In the genomic region with DNA sequence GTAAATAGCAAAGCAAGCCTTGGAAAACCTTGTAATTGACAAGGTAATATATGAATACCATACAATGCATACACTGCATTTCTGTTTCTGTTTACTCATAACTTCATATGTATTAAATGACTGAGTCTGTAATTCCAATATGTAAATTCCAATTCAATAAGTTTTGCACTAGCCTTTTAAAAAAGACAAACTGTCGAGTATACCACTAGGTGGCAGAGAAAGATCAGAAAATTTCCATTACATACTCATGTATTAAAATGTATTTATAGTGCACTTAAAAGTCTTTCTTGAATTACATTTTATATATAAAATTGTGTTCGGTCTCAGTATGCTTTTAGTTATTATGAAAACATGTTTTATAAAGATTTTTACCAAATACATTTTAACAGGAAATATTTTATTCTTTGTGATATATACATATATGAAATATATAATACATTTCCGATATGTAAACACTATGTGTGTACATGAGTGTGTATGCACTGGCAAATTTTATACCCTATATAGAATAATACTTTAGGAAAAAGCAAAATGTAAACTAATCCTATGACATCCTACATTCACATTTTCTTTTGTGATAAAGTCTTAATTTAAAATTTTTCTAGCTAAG, we compare ENCODE assay signal across 8 cellular contexts.
DNase-seq lines count a peak whose midpoint lies in the region; ATAC-seq and TF ChIP-seq lines count a peak whose summit lies in the region.

No MANE protein-coding gene starts in this region.

- H3K27me3 Mint-ChIP-seq in nephron progenitor cell (ENCODE audit: low read depth, poor library complexity): no peaks in the 10 kb centered on the region

- H3K36me3 ChIP-seq in brain microvascular endothelial cell (replicated peaks): no peaks in the 10 kb centered on the region

- in situ Hi-C loops in brain microvascular endothelial cell (cut with HindIII; ENCODE audit: low pct_ligation_motif_present, low sequenced_read_pairs): no loop called here

- peak; percentile 45 for DNase-seq in NCI-H510A treated with DMSO at 0.1 percent for 48 hours (lab: John Stamatoyannopoulos, UW)
- DNase-seq in NCI-H510A (lab: John Stamatoyannopoulos, UW): no peak
- DNase-seq in NCI-H2107 (lab: John Stamatoyannopoulos, UW): peak; percentile 13
- no peak for DNase-seq in brain microvascular endothelial cell
- no peak for DNase-seq in nephron progenitor cell
- DNase-seq in activated CD8-positive, alpha-beta memory T cell treated with anti-CD3 and anti-CD28 coated beads for 24 hours: no peak
- no peak for DNase-seq in islet precursor cell

- H3K4me1 Mint-ChIP-seq in nephron progenitor cell: no peaks in the 10 kb centered on the region

- H3K27me3 ChIP-seq in brain microvascular endothelial cell (replicated peaks): no peaks in the 10 kb centered on the region

- peak; percentile 16 for TF ChIP-seq CTCF in brain microvascular endothelial cell (IDR thresholded peaks at IDR 0.05; ENCODE audit: low read depth, low read length, missing control alignments)
- peak; percentile 49 for TF ChIP-seq CTCF in nephron progenitor cell (IDR thresholded peaks at IDR 0.05)

- no peak overlapping the region for H3K4me3 Mint-ChIP-seq in nephron progenitor cell

- no peaks in the 10 kb centered on the region for H3K9me3 Mint-ChIP-seq in nephron progenitor cell

- no peak overlapping the region for H3K27ac Mint-ChIP-seq in nephron progenitor cell

- H3K4me3 ChIP-seq in brain microvascular endothelial cell (ENCODE audit: low read depth, low read length): no peak overlapping the region

- H3K27ac ChIP-seq in brain microvascular endothelial cell: no peak overlapping the region

- no peak for ATAC-seq in GM19351 (IDR thresholded peaks at IDR 0.05; ENCODE audit: unreplicated experiment)

- H3K36me3 Mint-ChIP-seq in nephron progenitor cell (ENCODE audit: low read depth): no peaks in the 10 kb centered on the region

Comparison
In these comparisons a context has a peak if more than half of its experiments do, and no peak if none do; other contexts are left out.
1. DNase-seq: peak in NCI-H510A treated with DMSO at 0.1 percent for 48 hours (single experiment) and NCI-H2107 (single experiment); none in NCI-H510A (single experiment), brain microvascular endothelial cell (single experiment), nephron progenitor cell (single experiment), activated CD8-positive, alpha-beta memory T cell treated with anti-CD3 and anti-CD28 coated beads for 24 hours (single experiment) and islet precursor cell (single experiment).